19 cellular contexts compared by ENCODE assay signal in genomic region chr1:170247751-170248521, GRCh38.
A peak's percentile ranks its signal among the peaks of the same experiment; 100 is the strongest.
DNase-seq lines count a peak whose midpoint lies in the region; ATAC-seq and TF ChIP-seq lines count a peak whose summit lies in the region.
"Had no signal": no experiment of that assay in that cellular context is flagged by ENCODE, and none has a peak within 500 bp of the region (broad histone marks: within the 10 kb centered on the region; RNA-seq: fewer than 3 reads in every experiment).

No MANE protein-coding gene starts in this region.

- peaks cover 15 to 22% (median 19%) of the 10 kb centered on the region in 11 experiments; a peak in 20 of 22 replicates for H3K9me3 ChIP-seq in BLaER1 treated with 17β-estradiol and CSF1 and Interleukin-3, amounts not matched to agents 10 nM and 100 nM (replicated peaks in 1 of 11)
- H3K9me3 ChIP-seq in adipocyte (ENCODE audit: control insufficient read depth, low read length) (peaks cover 4% of the 10 kb centered on the region), neuronal stem cell (replicated peaks in 1 of 2; ENCODE audit: control insufficient read depth in 2 of 2, insufficient read depth in 1 of 2, low read depth in 1 of 2, low read length in 2 of 2) (no peaks in the 10 kb centered on the region), lower lobe of right lung (no peaks in the 10 kb centered on the region)
- H3K9me3 ChIP-seq: Peyer's patch had no signal

- H3K9ac ChIP-seq in BLaER1 treated with 17β-estradiol and CSF1 and Interleukin-3, amounts not matched to agents 10 nM and 100 nM, result peak overlapping the region in 1 of 11 experiments; percentile 14; a peak in 1 of 22 replicates
- peak overlapping the region; percentile 26 for H3K9ac ChIP-seq in adipocyte (ENCODE audit: low read length)
- no peak overlapping the region for H3K9ac ChIP-seq in neuronal stem cell (ENCODE audit: low read depth, low read length, poor library complexity)

- 0 out of 22 replicates have a peak overlapping the region, but pooled peaks of 2 of the 11 experiments have one; percentile 4 to 34 for H3K27ac ChIP-seq in BLaER1 treated with 17β-estradiol and CSF1 and Interleukin-3, amounts not matched to agents 10 nM and 100 nM
- H3K27ac ChIP-seq in neuronal stem cell (replicated peaks; ENCODE audit: low read length), result no peak overlapping the region
- H3K27ac ChIP-seq in lower lobe of right lung, result no peak overlapping the region
- H3K27ac ChIP-seq: Peyer's patch had no signal

- H2BK15ac ChIP-seq in neuronal stem cell (ENCODE audit: low read length), result no peak overlapping the region

- DNase-seq in adipocyte (ENCODE audit: low read depth) (peak; percentile 48), NCI-H2029 (lab: John Stamatoyannopoulos, UW) (no peak), SW 1271 (lab: John Stamatoyannopoulos, UW) (no peak), neuronal stem cell (ENCODE audit: low spot score) (no peak), lower lobe of right lung (no peak)
- DNase-seq: activated CD4-positive, alpha-beta T cell treated with anti-CD3 and anti-CD28 coated beads, Interleukin-2, amount 50 U/mL, for 4 hours; DMS79; GOT3; head of caudate nucleus; left colon; naive B cell; NCI-H1436; NCI-H510A treated with DMSO at 0.1 percent for 48 hours; Peyer's patch; stimulated activated naive CD4-positive, alpha-beta T cell treated with Interleukin-2 at 50 U/mL for 16 hours had no signal

- no peak for TF ChIP-seq CTCF in lower lobe of right lung (IDR thresholded peaks at IDR 0.05)

- H2AFZ ChIP-seq in neuronal stem cell (ENCODE audit: low read length), result no peak overlapping the region

- no peak overlapping the region for H3K18ac ChIP-seq in neuronal stem cell (ENCODE audit: low read length)

- ATAC-seq in GM19455 (IDR thresholded peaks at IDR 0.05; ENCODE audit: unreplicated experiment) (peak; percentile 73), HG03095 (IDR thresholded peaks at IDR 0.05; ENCODE audit: unreplicated experiment) (peak; percentile 65), lower lobe of right lung (no peak)
- ATAC-seq: HepG2, left colon had no signal

- H4K20me1 ChIP-seq in BLaER1 treated with 17β-estradiol and CSF1 and Interleukin-3, amounts not matched to agents 10 nM and 100 nM, result no peaks in the 10 kb centered on the region

- WGBS in neuronal stem cell (ENCODE audit: extremely low coverage in 2 of 2, insufficient read length in 2 of 2, insufficient replicate concordance in 1 of 2), 2 donors, result no CpG with 5 or more reads among the region's 5 CpGs

- H3K4me2 ChIP-seq in BLaER1 treated with 17β-estradiol and CSF1 and Interleukin-3, amounts not matched to agents 10 nM and 100 nM, result peak overlapping the region; percentile 52 to 73 (median 64)
- H3K4me2 ChIP-seq in neuronal stem cell (ENCODE audit: insufficient read depth, low read length, poor library complexity, severe bottlenecking), result no peak overlapping the region

- H3K36me3 ChIP-seq in BLaER1 treated with 17β-estradiol and CSF1 and Interleukin-3, amounts not matched to agents 10 nM and 100 nM, result no peaks in the 10 kb centered on the region
- H3K36me3 ChIP-seq in adipocyte (ENCODE audit: control insufficient read depth, insufficient read depth, low read length, severe bottlenecking) (no peaks in the 10 kb centered on the region), neuronal stem cell (replicated peaks in 1 of 2; ENCODE audit: control insufficient read depth in 2 of 2, insufficient read depth in 2 of 2, low read length in 2 of 2) (no peaks in the 10 kb centered on the region), lower lobe of right lung (no peaks in the 10 kb centered on the region)
- H3K36me3 ChIP-seq: Peyer's patch had no signal

- no peak overlapping the region for H3K23ac ChIP-seq in neuronal stem cell (ENCODE audit: low read depth, low read length, poor library complexity)

- 0 out of 20 replicates have a peak overlapping the region, but pooled peaks of 1 of the 10 experiments have one; percentile 11 for H3K4me3 ChIP-seq in BLaER1 treated with 17β-estradiol and CSF1 and Interleukin-3, amounts not matched to agents 10 nM and 100 nM
- H3K4me3 ChIP-seq in adipocyte (ENCODE audit: low read length) (peak overlapping the region; percentile 4), neuronal stem cell (ENCODE audit: low read length in 2 of 2) (no peak overlapping the region), lower lobe of right lung (no peak overlapping the region)
- H3K4me3 ChIP-seq: Peyer's patch had no signal

- H2AK5ac ChIP-seq in neuronal stem cell (ENCODE audit: low read depth, low read length), result no peak overlapping the region

- H3K4ac ChIP-seq in neuronal stem cell (ENCODE audit: low read length), result no peak overlapping the region

- intact Hi-C loops in lower lobe of right lung (cut with DNase I), result no loop called here

- no peak overlapping the region for H3K14ac ChIP-seq in neuronal stem cell (ENCODE audit: low read length)

- no peaks in the 10 kb centered on the region for H3K79me1 ChIP-seq in neuronal stem cell (ENCODE audit: low read depth, low read length)

- no peak overlapping the region for H2BK120ac ChIP-seq in neuronal stem cell (ENCODE audit: low read depth, low read length)

- H2BK12ac ChIP-seq in neuronal stem cell (ENCODE audit: low read length), result no peak overlapping the region

- peaks cover 15 to 21% (median 19%) of the 10 kb centered on the region in 10 experiments for H3K4me1 ChIP-seq in BLaER1 treated with 17β-estradiol and CSF1 and Interleukin-3, amounts not matched to agents 10 nM and 100 nM
- H3K4me1 ChIP-seq in adipocyte (ENCODE audit: control insufficient read depth, insufficient read depth, low read length), result peaks cover 8% of the 10 kb centered on the region
- H3K4me1 ChIP-seq in neuronal stem cell (ENCODE audit: control insufficient read depth in 2 of 2, insufficient read depth in 1 of 2, low read depth in 1 of 2, low read length in 2 of 2), result no peaks in the 10 kb centered on the region
- no peaks in the 10 kb centered on the region for H3K4me1 ChIP-seq in lower lobe of right lung
- H3K4me1 ChIP-seq: Peyer's patch had no signal

- H2BK5ac ChIP-seq in neuronal stem cell (ENCODE audit: low read length), result no peak overlapping the region

- no peak overlapping the region for H4K91ac ChIP-seq in neuronal stem cell (ENCODE audit: low read depth, low read length, poor library complexity)

- H4K8ac ChIP-seq in neuronal stem cell (ENCODE audit: low read depth, low read length), result no peak overlapping the region

- H3K27me3 ChIP-seq in BLaER1 treated with 17β-estradiol and CSF1 and Interleukin-3, amounts not matched to agents 10 nM and 100 nM, result no peaks in the 10 kb centered on the region
- no peaks in the 10 kb centered on the region for H3K27me3 ChIP-seq in adipocyte (replicated peaks; ENCODE audit: control insufficient read depth, insufficient read depth, low read length)
- H3K27me3 ChIP-seq in neuronal stem cell (ENCODE audit: control insufficient read depth in 3 of 3, insufficient read depth in 3 of 3, low read depth in 1 of 3, low read length in 3 of 3), result no peaks in the 10 kb centered on the region
- no peaks in the 10 kb centered on the region for H3K27me3 ChIP-seq in lower lobe of right lung (ENCODE audit: low read depth)
- H3K27me3 ChIP-seq: Peyer's patch had no signal

Comparison
In these comparisons a context has a peak if more than half of its experiments do, and no peak if none do; other contexts are left out.
1. ATAC-seq: peak in GM19455 (single experiment) and HG03095 (single experiment); none in lower lobe of right lung (0 of 2).